In the genomic region with DNA sequence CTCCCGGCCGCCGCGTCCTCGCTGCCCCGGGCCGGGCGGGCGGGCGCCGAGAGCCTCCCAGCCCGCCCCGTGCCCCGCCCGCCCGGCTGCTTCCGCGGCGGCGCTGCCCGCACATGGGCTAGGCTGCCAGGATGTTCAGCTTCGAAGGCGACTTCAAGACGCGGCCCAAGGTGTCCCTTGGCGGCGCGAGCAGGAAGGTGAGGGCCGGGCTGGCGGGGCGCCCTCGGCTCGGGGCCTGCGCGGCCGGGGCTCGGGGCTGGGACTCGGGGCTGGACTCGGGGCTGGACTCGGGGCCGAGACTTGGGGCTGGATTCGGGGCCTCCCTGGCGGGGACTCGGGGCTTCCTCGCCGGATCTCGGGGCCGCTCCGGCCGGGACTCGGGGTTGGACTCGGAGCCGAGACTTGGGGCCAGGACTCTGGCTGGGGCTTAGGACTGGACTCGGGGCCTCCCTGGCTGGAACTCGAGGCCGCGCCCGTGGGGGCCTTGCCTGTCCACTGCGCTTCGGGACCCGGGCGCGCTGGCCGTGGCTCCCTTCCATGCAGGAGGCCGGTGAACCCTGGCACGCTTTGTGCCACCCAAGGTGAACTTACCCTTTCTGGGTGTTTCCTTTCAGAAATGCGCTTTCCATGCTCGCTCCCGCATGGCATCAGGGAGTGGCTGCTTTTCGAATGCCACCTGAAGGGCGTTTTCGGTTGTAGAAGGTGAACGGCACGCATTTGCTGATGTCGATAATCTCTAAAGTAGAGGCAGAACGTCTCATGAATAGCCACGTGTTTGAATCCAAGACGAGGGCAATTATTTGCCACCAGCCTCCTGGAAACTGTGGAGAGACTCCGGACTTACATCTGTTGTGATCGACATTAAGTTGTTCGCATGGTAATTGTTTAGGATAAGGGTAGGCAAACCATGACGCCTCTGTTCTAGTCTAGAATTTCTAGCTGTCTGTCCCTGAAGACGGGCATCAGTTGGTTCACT, we compare ENCODE assay signal across 8 cellular contexts. TPM values are rescaled to one million over a fixed set of nuclear protein-coding genes. Genes with fewer than 3 reads are reported as not detected.
DNase-seq lines count a peak whose midpoint lies in the region; ATAC-seq and TF ChIP-seq lines count a peak whose summit lies in the region.

No MANE protein-coding gene starts in this region.

- peak overlapping the region; percentile 89 for H3K27ac Mint-ChIP-seq in activated CD4-positive, alpha-beta T cell treated with anti-CD3 and anti-CD28 coated beads, Interleukin-2, amount 10 ng/mL, durations not matched to agents 24 days and 14 days
- H3K27ac Mint-ChIP-seq in effector memory CD8-positive, alpha-beta T cell, result peak overlapping the region; percentile 65 to 70

- H3K27me3 Mint-ChIP-seq in activated CD4-positive, alpha-beta T cell treated with anti-CD3 and anti-CD28 coated beads, Interleukin-2, amount 10 ng/mL, durations not matched to agents 24 days and 14 days, result no peaks in the 10 kb centered on the region
- no peaks in the 10 kb centered on the region for H3K27me3 Mint-ChIP-seq in effector memory CD8-positive, alpha-beta T cell

- ATAC-seq in GM19468 (IDR thresholded peaks at IDR 0.05; ENCODE audit: extremely low read depth, unreplicated experiment), result peak; percentile 30
- peak; percentile 72 for ATAC-seq in effector memory CD8-positive, alpha-beta T cell (replicated peaks)
- ATAC-seq in stimulated activated naive CD8-positive, alpha-beta T cell treated with anti-CD3 and anti-CD28 coated beads, Interleukin-15, Interleukin-2, amounts not matched to agents 100 U/mL and 50 U/mL, for 24 hours, result peak; percentile 63

- no peaks in the 10 kb centered on the region for H3K9me3 ChIP-seq in muscle layer of duodenum (ENCODE audit: control insufficient read depth in 1 of 2, low read length in 2 of 2)

- H3K4me3 Mint-ChIP-seq in activated CD4-positive, alpha-beta T cell treated with anti-CD3 and anti-CD28 coated beads, Interleukin-2, amount 10 ng/mL, durations not matched to agents 24 days and 14 days, result peak overlapping the region; percentile 88
- peak overlapping the region; percentile 66 to 78 for H3K4me3 Mint-ChIP-seq in effector memory CD8-positive, alpha-beta T cell

- no peaks in the 10 kb centered on the region for H3K27me3 ChIP-seq in muscle layer of duodenum (ENCODE audit: low read depth, low read length)

- peak overlapping the region; percentile 85 to 86 for H3K4me3 ChIP-seq in muscle layer of duodenum (ENCODE audit: low read depth in 1 of 2, low read length in 2 of 2)

- peak; percentile 62 for DNase-seq in HT-29 (ENCODE audit: low spot score)
- peak; percentile 91 for DNase-seq in activated CD4-positive, alpha-beta T cell treated with anti-CD3 and anti-CD28 coated beads, Interleukin-2, amount 10 ng/mL, durations not matched to agents 24 days and 14 days
- DNase-seq in effector memory CD8-positive, alpha-beta T cell, result peak; percentile 21 to 68 (median 67)
- peak; percentile 54 for DNase-seq in stimulated activated naive CD8-positive, alpha-beta T cell treated with anti-CD3 and anti-CD28 coated beads, Interleukin-15, Interleukin-2, amounts not matched to agents 100 U/mL and 50 U/mL, for 24 hours
- no peak for DNase-seq in NCI-H226

- intact Hi-C loops in activated CD4-positive, alpha-beta T cell treated with anti-CD3 and anti-CD28 coated beads, Interleukin-2, amount 10 ng/mL, durations not matched to agents 24 days and 14 days (cut with micrococcal nuclease), result loop anchor here (2.0 to 10.0 kb wide), 5 partner anchors 189 to 1565 kb away; a partner anchor contains a TSS

- TF ChIP-seq CTCF in C4-2B (conservative IDR thresholded peaks at IDR 0.05), result no peak

- H3K4me1 Mint-ChIP-seq in activated CD4-positive, alpha-beta T cell treated with anti-CD3 and anti-CD28 coated beads, Interleukin-2, amount 10 ng/mL, durations not matched to agents 24 days and 14 days, result peaks cover 35% of the 10 kb centered on the region
- H3K4me1 Mint-ChIP-seq in effector memory CD8-positive, alpha-beta T cell (ENCODE audit: low read depth in 2 of 2), result peaks cover 35 to 43% of the 10 kb centered on the region in 2 donors

- peak overlapping the region; percentile 94 for H3K27ac ChIP-seq in C4-2B
- peak overlapping the region; percentile 76 for H3K27ac ChIP-seq in muscle layer of duodenum (ENCODE audit: low read length)

- H3K9me3 Mint-ChIP-seq in activated CD4-positive, alpha-beta T cell treated with anti-CD3 and anti-CD28 coated beads, Interleukin-2, amount 10 ng/mL, durations not matched to agents 24 days and 14 days, result peaks cover 3% of the 10 kb centered on the region
- H3K9me3 Mint-ChIP-seq in effector memory CD8-positive, alpha-beta T cell, result no peaks in the 10 kb centered on the region

- peaks cover 0 to 8% of the 10 kb centered on the region in 2 donors for H3K36me3 ChIP-seq in muscle layer of duodenum (ENCODE audit: control insufficient read depth in 1 of 2, insufficient read depth in 2 of 2, low read length in 2 of 2)

- H3K36me3 Mint-ChIP-seq in activated CD4-positive, alpha-beta T cell treated with anti-CD3 and anti-CD28 coated beads, Interleukin-2, amount 10 ng/mL, durations not matched to agents 24 days and 14 days (ENCODE audit: low read depth), result peaks cover 39% of the 10 kb centered on the region
- H3K36me3 Mint-ChIP-seq in effector memory CD8-positive, alpha-beta T cell (ENCODE audit: insufficient read depth), result peaks cover 17% of the 10 kb centered on the region

- peaks cover 0 to 23% of the 10 kb centered on the region in 2 donors for H3K4me1 ChIP-seq in muscle layer of duodenum (ENCODE audit: control insufficient read depth in 1 of 2, insufficient read depth in 2 of 2, low read length in 2 of 2)

RNA-seq across cellular contexts. Expression of a gene that starts 0.7 kb away (rescaled TPM):
- total RNA-seq in HT-29 (2014; rRNA removed; shearing (Covaris generic)), result 82.2 and 87.7 TPM in 2 replicates
- 89.9 and 95.4 TPM in 2 replicates for total RNA-seq in activated CD4-positive, alpha-beta T cell treated with anti-CD3 and anti-CD28 coated beads, Interleukin-2, amount 10 ng/mL, durations not matched to agents 24 days and 14 days
